28 cellular contexts compared by ENCODE assay signal in the genomic region with DNA sequence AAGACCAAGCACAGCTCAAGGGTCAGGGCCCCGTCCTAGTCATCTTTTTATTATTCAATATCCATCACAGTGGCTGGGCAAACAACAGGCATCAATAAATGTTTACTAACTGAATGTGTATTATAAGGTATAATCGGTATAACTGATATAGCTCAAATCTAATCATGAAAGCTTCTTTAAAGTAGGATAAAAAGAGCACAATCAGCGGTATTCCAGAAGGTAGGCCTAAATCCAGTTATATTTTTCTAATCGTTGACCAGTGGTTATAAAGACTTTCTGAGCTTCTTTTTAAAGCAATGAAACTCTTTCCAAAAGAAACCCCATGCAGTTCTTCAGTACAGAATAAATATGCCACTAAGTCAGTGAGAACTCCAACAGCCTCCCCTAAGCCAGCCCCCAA.
"Had no signal": no experiment of that assay in that cellular context is flagged by ENCODE, and none has a peak within 500 bp of the region (broad histone marks: within the 10 kb centered on the region; RNA-seq: fewer than 3 reads in every experiment).

No MANE protein-coding gene starts in this region.

- H3K4me1 Mint-ChIP-seq: stimulated activated effector memory CD8-positive, alpha-beta T cell treated with anti-CD3 and anti-CD28 coated beads, Interleukin-12 subunit alpha, Interleukin-12 subunit beta, amount 100 ng/mL, for 72 hours; stimulated activated memory B cell treated with anti-CD40 and anti-IgM and Interleukin-4, amounts not matched to agents 10 μg/mL and 1 μg/mL and 100 μg/mL, for 72 hours; stimulated activated naive B cell treated with anti-CD40 and anti-IgM and Interleukin-4, amounts not matched to agents 10 μg/mL and 1 μg/mL and 100 μg/mL, for 72 hours; stimulated activated naive CD8-positive, alpha-beta T cell treated with anti-CD3 and anti-CD28 coated beads, Interleukin-15, amount 100 ng/mL, for 72 hours had no signal

- H3K27ac Mint-ChIP-seq: stimulated activated effector memory CD8-positive, alpha-beta T cell treated with anti-CD3 and anti-CD28 coated beads, Interleukin-12 subunit alpha, Interleukin-12 subunit beta, amount 100 ng/mL, for 72 hours; stimulated activated memory B cell treated with anti-CD40 and anti-IgM and Interleukin-4, amounts not matched to agents 10 μg/mL and 1 μg/mL and 100 μg/mL, for 72 hours; stimulated activated naive B cell treated with anti-CD40 and anti-IgM and Interleukin-4, amounts not matched to agents 10 μg/mL and 1 μg/mL and 100 μg/mL, for 72 hours; stimulated activated naive CD8-positive, alpha-beta T cell treated with anti-CD3 and anti-CD28 coated beads, Interleukin-15, amount 100 ng/mL, for 72 hours; stimulated activated naive CD8-positive, alpha-beta T cell treated with anti-CD3 and anti-CD28 coated beads, Interleukin-15, Interleukin-2, amounts not matched to agents 100 ng/mL and 50 ng/mL, for 24 hours; type B pancreatic cell had no signal

- H3K4me3 Mint-ChIP-seq: stimulated activated effector memory CD8-positive, alpha-beta T cell treated with anti-CD3 and anti-CD28 coated beads, Interleukin-12 subunit alpha, Interleukin-12 subunit beta, amount 100 ng/mL, for 72 hours; stimulated activated memory B cell treated with anti-CD40 and anti-IgM and Interleukin-4, amounts not matched to agents 10 μg/mL and 1 μg/mL and 100 μg/mL, for 72 hours; stimulated activated naive B cell treated with anti-CD40 and anti-IgM and Interleukin-4, amounts not matched to agents 10 μg/mL and 1 μg/mL and 100 μg/mL, for 72 hours; stimulated activated naive CD8-positive, alpha-beta T cell treated with anti-CD3 and anti-CD28 coated beads, Interleukin-15, amount 100 ng/mL, for 72 hours; stimulated activated naive CD8-positive, alpha-beta T cell treated with anti-CD3 and anti-CD28 coated beads, Interleukin-15, Interleukin-2, amounts not matched to agents 100 ng/mL and 50 ng/mL, for 24 hours; type B pancreatic cell had no signal

- H3K9me3 ChIP-seq: stomach, suprapubic skin, testis, thoracic aorta, thyroid gland, tibial artery, tibial nerve, transverse colon, upper lobe of left lung, upper lobe of right lung, uterus, vagina had no signal

- H3K4me1 ChIP-seq: stomach, suprapubic skin, thyroid gland, tibial artery, tibial nerve, transverse colon, upper lobe of left lung, upper lobe of right lung, uterus, vagina had no signal

- H3K4me3 ChIP-seq: stomach, suprapubic skin, testis, thoracic aorta, thyroid gland, tibial artery, tibial nerve, transverse colon, upper lobe of left lung, upper lobe of right lung, uterus, vagina had no signal

- ATAC-seq: stimulated activated effector memory CD8-positive, alpha-beta T cell treated with anti-CD3 and anti-CD28 coated beads, Interleukin-12 subunit alpha, Interleukin-12 subunit beta, amount 100 ng/mL, for 72 hours; stimulated activated memory B cell treated with anti-CD40 and anti-IgM and Interleukin-4, amounts not matched to agents 10 μg/mL and 1 μg/mL and 100 μg/mL, for 72 hours; stimulated activated naive B cell treated with anti-CD40 and anti-IgM and Interleukin-4, amounts not matched to agents 10 μg/mL and 1 μg/mL and 100 μg/mL, for 72 hours; stimulated activated naive CD8-positive, alpha-beta T cell treated with anti-CD3 and anti-CD28 coated beads, Interleukin-15, amount 100 ng/mL, for 72 hours; stimulated activated naive CD8-positive, alpha-beta T cell treated with anti-CD3 and anti-CD28 coated beads, Interleukin-15, Interleukin-2, amounts not matched to agents 100 U/mL and 50 U/mL, for 24 hours; upper lobe of right lung had no signal

- H3K27me3 ChIP-seq: stomach, suprapubic skin, testis, thyroid gland, tibial artery, tibial nerve, transverse colon, upper lobe of left lung, upper lobe of right lung, uterus, vagina had no signal

- H3K27me3 Mint-ChIP-seq: stimulated activated memory B cell treated with anti-CD40 and anti-IgM and Interleukin-4, amounts not matched to agents 10 μg/mL and 1 μg/mL and 100 μg/mL, for 72 hours; stimulated activated naive B cell treated with anti-CD40 and anti-IgM and Interleukin-4, amounts not matched to agents 10 μg/mL and 1 μg/mL and 100 μg/mL, for 72 hours; stimulated activated naive CD8-positive, alpha-beta T cell treated with anti-CD3 and anti-CD28 coated beads, Interleukin-15, amount 100 ng/mL, for 72 hours; stimulated activated naive CD8-positive, alpha-beta T cell treated with anti-CD3 and anti-CD28 coated beads, Interleukin-15, Interleukin-2, amounts not matched to agents 100 ng/mL and 50 ng/mL, for 24 hours; type B pancreatic cell had no signal

- H3K9me3 Mint-ChIP-seq: stimulated activated effector memory CD8-positive, alpha-beta T cell treated with anti-CD3 and anti-CD28 coated beads, Interleukin-12 subunit alpha, Interleukin-12 subunit beta, amount 100 ng/mL, for 72 hours; stimulated activated memory B cell treated with anti-CD40 and anti-IgM and Interleukin-4, amounts not matched to agents 10 μg/mL and 1 μg/mL and 100 μg/mL, for 72 hours; stimulated activated naive B cell treated with anti-CD40 and anti-IgM and Interleukin-4, amounts not matched to agents 10 μg/mL and 1 μg/mL and 100 μg/mL, for 72 hours; stimulated activated naive CD8-positive, alpha-beta T cell treated with anti-CD3 and anti-CD28 coated beads, Interleukin-15, amount 100 ng/mL, for 72 hours; stimulated activated naive CD8-positive, alpha-beta T cell treated with anti-CD3 and anti-CD28 coated beads, Interleukin-15, Interleukin-2, amounts not matched to agents 100 ng/mL and 50 ng/mL, for 24 hours; type B pancreatic cell had no signal

- H3K27ac ChIP-seq: stomach, suprapubic skin, testis, thoracic aorta, thyroid gland, tibial artery, tibial nerve, transverse colon, upper lobe of left lung, upper lobe of right lung, uterus, vagina had no signal

- DNase-seq: stimulated activated CD4-positive, alpha-beta T cell treated with anti-CD3 and anti-CD28 coated beads, Interleukin-2, amount 100 ng/mL, for 48 hours; stimulated activated CD4-positive, alpha-beta T cell treated with anti-CD3 and anti-CD28 coated beads, Interleukin-4, amount 100 ng/mL, for 1 hour; stimulated activated CD4-positive, alpha-beta T cell treated with anti-CD3 and anti-CD28 coated beads, Interleukin-4, amount 100 ng/mL, for 24 hours; stimulated activated CD4-positive, alpha-beta T cell treated with anti-CD3 and anti-CD28 coated beads, Interleukin-4, amount 100 ng/mL, for 4 hours; stimulated activated CD8-positive, alpha-beta memory T cell treated with anti-CD3 and anti-CD28 coated beads, Interleukin-4, amount 100 ng/mL, for 48 hours; stimulated activated naive B cell treated with anti-CD40 and anti-IgM and Interleukin-4, amounts not matched to agents 10 μg/mL and 1 μg/mL and 100 μg/mL, for 72 hours; stimulated activated naive CD4-positive, alpha-beta T cell; stimulated activated naive CD4-positive, alpha-beta T cell treated with Interleukin-2 at 50 U/mL for 16 hours; stimulated activated naive CD8-positive, alpha-beta T cell treated with anti-CD3 and anti-CD28 coated beads, Interleukin-15, amount 100 ng/mL, for 72 hours; stimulated activated naive CD8-positive, alpha-beta T cell treated with anti-CD3 and anti-CD28 coated beads, Interleukin-15, Interleukin-2, amounts not matched to agents 100 U/mL and 50 U/mL, for 24 hours; stomach; testis; thyroid gland; tibial artery; transverse colon; trophoblast cell; upper lobe of left lung; upper lobe of right lung; uterus had no signal

- H3K36me3 ChIP-seq: uterus had no signal

- FAIRE-seq: urothelium cell line had no signal
